9 cellular contexts compared by ENCODE assay signal in genomic region chr19:35437152-35437951, GRCh38. TPM values are rescaled to one million over a fixed set of nuclear protein-coding genes. Genes with fewer than 3 reads are reported as not detected.
DNase-seq lines count a peak whose midpoint lies in the region; ATAC-seq and TF ChIP-seq lines count a peak whose summit lies in the region.
"Had no signal": no experiment of that assay in that cellular context is flagged by ENCODE, and none has a peak within 500 bp of the region (broad histone marks: within the 10 kb centered on the region; RNA-seq: fewer than 3 reads in every experiment).

No MANE protein-coding gene starts in this region.

- no peak for TF ChIP-seq POLR2A in thyroid gland (IDR thresholded peaks at IDR 0.05)

- H3K4me3 Mint-ChIP-seq in activated naive CD4-positive, alpha-beta T cell treated with anti-CD3 and anti-CD28 coated beads, Interleukin-2, amount 10 ng/mL, durations not matched to agents 7 days and 5 days: no peak overlapping the region
- no peak overlapping the region for H3K4me3 Mint-ChIP-seq in brain

- H3K36me3 ChIP-seq in lower lobe of right lung (no peaks in the 10 kb centered on the region), thyroid gland (no peaks in the 10 kb centered on the region)

- peaks cover 20% of the 10 kb centered on the region for H3K4me1 Mint-ChIP-seq in activated naive CD4-positive, alpha-beta T cell treated with anti-CD3 and anti-CD28 coated beads, Interleukin-2, amount 10 ng/mL, durations not matched to agents 7 days and 5 days
- H3K4me1 Mint-ChIP-seq in brain: peaks cover 21% of the 10 kb centered on the region

- H3K27ac ChIP-seq in lower lobe of right lung (peak overlapping the region; percentile 70), thyroid gland (peak overlapping the region; percentile 66 to 89 (median 76))

- intact Hi-C loops in lower lobe of right lung (cut with DNase I): no loop called here
- intact Hi-C loops in thyroid gland (cut with DNase I): no loop called here

- ATAC-seq in activated naive CD4-positive, alpha-beta T cell treated with anti-CD3 and anti-CD28 coated beads, Interleukin-2, amount 50 U/mL, for 72 hours: no peak
- ATAC-seq in lower lobe of right lung: no peak

- TF ChIP-seq CTCF in brain (conservative IDR thresholded peaks at IDR 0.05) (no peak), lower lobe of right lung (IDR thresholded peaks at IDR 0.05) (no peak), thyroid gland (IDR thresholded peaks at IDR 0.05) (no peak)

- H3K4me3 ChIP-seq in lower lobe of right lung (no peak overlapping the region), thyroid gland (replicated peaks in 1 of 3) (no peak overlapping the region)

- no peaks in the 10 kb centered on the region for H3K9me3 ChIP-seq in lower lobe of right lung
- no peaks in the 10 kb centered on the region for H3K9me3 ChIP-seq in thyroid gland

- H3K27me3 Mint-ChIP-seq in activated naive CD4-positive, alpha-beta T cell treated with anti-CD3 and anti-CD28 coated beads, Interleukin-2, amount 10 ng/mL, durations not matched to agents 7 days and 5 days: peaks cover 73% of the 10 kb centered on the region
- peaks cover 16% of the 10 kb centered on the region for H3K27me3 Mint-ChIP-seq in brain

- H3K27me3 ChIP-seq in lower lobe of right lung (ENCODE audit: low read depth) (no peaks in the 10 kb centered on the region), thyroid gland (no peaks in the 10 kb centered on the region)

- H3K36me3 Mint-ChIP-seq in activated naive CD4-positive, alpha-beta T cell treated with anti-CD3 and anti-CD28 coated beads, Interleukin-2, amount 50 U/mL, for 72 hours: peaks cover 4% of the 10 kb centered on the region in 2 donors
- no peaks in the 10 kb centered on the region for H3K36me3 Mint-ChIP-seq in activated naive CD4-positive, alpha-beta T cell treated with anti-CD3 and anti-CD28 coated beads, Interleukin-2, amount 10 ng/mL, durations not matched to agents 7 days and 5 days
- no peaks in the 10 kb centered on the region for H3K36me3 Mint-ChIP-seq in brain

- WGBS in thyroid gland, 2 donors: 79% methylated on average over 18 of the region's 18 CpGs

- DNase-seq in activated naive CD4-positive, alpha-beta T cell treated with anti-CD3 and anti-CD28 coated beads, Interleukin-2, amount 50 U/mL, for 72 hours (ENCODE audit: low spot score in 2 of 2): no peak
- DNase-seq in activated naive CD4-positive, alpha-beta T cell treated with anti-CD3 and anti-CD28 coated beads, Interleukin-2, amount 10 ng/mL, durations not matched to agents 7 days and 5 days: no peak
- DNase-seq in lower lobe of right lung (no peak), thyroid gland (no peak), NCI-H2196 treated with DMSO at 0.1 percent for 48 hours (lab: John Stamatoyannopoulos, UW; ENCODE audit: unreplicated experiment) (no peak), NCI-H1436 (lab: John Stamatoyannopoulos, UW) (no peak), OCI-M2 (lab: John Stamatoyannopoulos, UW; ENCODE audit: unreplicated experiment) (no peak)

- H3K27ac Mint-ChIP-seq in activated naive CD4-positive, alpha-beta T cell treated with anti-CD3 and anti-CD28 coated beads, Interleukin-2, amount 50 U/mL, for 72 hours: peak overlapping the region; percentile 65 to 68
- no peak overlapping the region for H3K27ac Mint-ChIP-seq in activated naive CD4-positive, alpha-beta T cell treated with anti-CD3 and anti-CD28 coated beads, Interleukin-2, amount 10 ng/mL, durations not matched to agents 7 days and 5 days
- H3K27ac Mint-ChIP-seq in brain: peak overlapping the region in 4 of 5 experiments; percentile 7 to 90 (median 52)

- H3K9me3 Mint-ChIP-seq in activated naive CD4-positive, alpha-beta T cell treated with anti-CD3 and anti-CD28 coated beads, Interleukin-2, amount 50 U/mL, for 72 hours: peaks cover 0 to 4% of the 10 kb centered on the region in 2 donors
- H3K9me3 Mint-ChIP-seq in activated naive CD4-positive, alpha-beta T cell treated with anti-CD3 and anti-CD28 coated beads, Interleukin-2, amount 10 ng/mL, durations not matched to agents 7 days and 5 days: no peaks in the 10 kb centered on the region
- H3K9me3 Mint-ChIP-seq in brain: peaks cover 0 to 4% (median 0%) of the 10 kb centered on the region in 5 experiments

- CTCF ChIA-PET in activated naive CD4-positive, alpha-beta T cell treated with anti-CD3 and anti-CD28 coated beads, Interleukin-2, amount 10 ng/mL, durations not matched to agents 7 days and 5 days (lab: Charles Lee): no interaction called here

- H3K4me1 ChIP-seq in lower lobe of right lung (peaks cover 56% of the 10 kb centered on the region), thyroid gland (peaks cover 37 to 44% of the 10 kb centered on the region in 2 donors)

RNA-seq across cellular contexts. Expression of gene FFAR2, which starts 10.7 kb away (rescaled TPM):
- not detected for total RNA-seq in activated naive CD4-positive, alpha-beta T cell treated with anti-CD3 and anti-CD28 coated beads, Interleukin-2, amount 50 U/mL, for 72 hours
- polyA plus RNA-seq in brain (ENCODE audit: insufficient read depth, low read depth, low replicate concordance): 0.15 TPM
- total RNA-seq in lower lobe of right lung (4.7 TPM), thyroid gland (under 1 TPM in 1 of 4 donors, not detected in 3; 0.27 TPM)
- total RNA-seq: pulmonary artery endothelial cell had no signal

RNA-seq across cellular contexts. Expression of gene KRTDAP, which starts 52.9 kb away (rescaled TPM):
- total RNA-seq in activated naive CD4-positive, alpha-beta T cell treated with anti-CD3 and anti-CD28 coated beads, Interleukin-2, amount 50 U/mL, for 72 hours: not detected
- not detected for polyA plus RNA-seq in brain (ENCODE audit: insufficient read depth, low read depth, low replicate concordance)
- total RNA-seq in lower lobe of right lung (0.89 TPM), thyroid gland (1 to 10 TPM in 1 of 4 donors, not detected in 3; 2.7 TPM)
- total RNA-seq: pulmonary artery endothelial cell had no signal
